In the genomic region with DNA sequence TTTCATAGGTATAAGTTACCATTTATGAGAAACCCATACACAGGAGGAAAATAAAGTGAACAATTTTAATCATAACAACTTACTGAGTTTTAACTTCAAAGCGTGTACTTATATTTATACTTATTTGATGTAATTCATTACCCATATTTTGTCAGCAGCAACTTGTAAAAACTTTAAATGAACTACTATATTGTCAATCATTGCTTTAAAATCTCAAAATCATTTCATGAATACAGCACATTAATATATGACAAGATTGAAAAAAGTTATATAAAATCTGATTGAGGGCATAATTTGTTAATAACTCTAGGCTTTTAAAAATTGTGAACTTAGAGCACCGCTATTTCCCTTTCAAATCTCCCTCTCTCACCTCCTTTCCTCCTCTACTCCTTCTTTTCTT, we compare ENCODE assay signal across 36 cellular contexts.
"Had no signal": no experiment of that assay in that cellular context is flagged by ENCODE, and none has a peak within 500 bp of the region (broad histone marks: within the 10 kb centered on the region; RNA-seq: fewer than 3 reads in every experiment).

No MANE protein-coding gene starts in this region.

- FAIRE-seq: TTC549 had no signal

- H3K4me3 Mint-ChIP-seq: activated B cell treated with CpG ODN at 0.5 μM for 24 hours; activated CD4-positive, alpha-beta memory T cell treated with anti-CD3 and anti-CD28 coated beads, Interleukin-2, amount 10 ng/mL, durations not matched to agents 7 days and 5 days; activated CD4-positive, alpha-beta T cell treated with anti-CD3 and anti-CD28 coated beads, Interleukin-2, amount 10 ng/mL, durations not matched to agents 24 days and 14 days; activated CD8-positive, alpha-beta memory T cell treated with anti-CD3 and anti-CD28 coated beads, Interleukin-2, amount 10 ng/mL, durations not matched to agents 7 days and 5 days; activated CD8-positive, alpha-beta T cell treated with anti-CD3 and anti-CD28 coated beads, Interleukin-2, amount 10 ng/mL, durations not matched to agents 7 days and 5 days; activated naive CD4-positive, alpha-beta T cell treated with anti-CD3 and anti-CD28 coated beads, Interleukin-2, amount 10 ng/mL, durations not matched to agents 7 days and 5 days; activated naive CD4-positive, alpha-beta T cell treated with anti-CD3 and anti-CD28 coated beads, Interleukin-2, amount 50 U/mL, for 24 hours; activated naive CD8-positive, alpha-beta T cell; activated naive CD8-positive, alpha-beta T cell treated with anti-CD3 and anti-CD28 coated beads, Interleukin-2, amount 10 ng/mL, durations not matched to agents 7 days and 5 days; activated naive CD8-positive, alpha-beta T cell treated with anti-CD3 and anti-CD28 coated beads, Interleukin-2, amount 50 U/mL, for 24 hours; activated T-cell treated with anti-CD3 and anti-CD28 coated beads, Interleukin-2, amount 50 U/mL, for 24 hours; brain; central memory CD8-positive, alpha-beta T cell; T-helper 1 cell treated with Interleukin-12 subunit alpha and Interleukin-12 subunit beta and Interleukin-4 antibody, amounts not matched to agents 30 μg/mL and 1 μg/mL, for 36 hours; T-helper 2 cell treated with Interferon-gamma antibody and Interleukin-4, amounts not matched to agents 5 μg/mL and 100 μg/mL, for 36 hours had no signal

- H3K4me3 ChIP-seq: ascending aorta, cardiac muscle cell had no signal

- H3K9me3 Mint-ChIP-seq: activated B cell treated with CpG ODN at 0.5 μM for 24 hours; activated CD4-positive, alpha-beta memory T cell treated with anti-CD3 and anti-CD28 coated beads, Interleukin-2, amount 10 ng/mL, durations not matched to agents 7 days and 5 days; activated CD4-positive, alpha-beta T cell treated with anti-CD3 and anti-CD28 coated beads, Interleukin-2, amount 10 ng/mL, durations not matched to agents 24 days and 14 days; activated naive CD4-positive, alpha-beta T cell treated with anti-CD3 and anti-CD28 coated beads, Interleukin-2, amount 10 ng/mL, durations not matched to agents 7 days and 5 days; activated naive CD4-positive, alpha-beta T cell treated with anti-CD3 and anti-CD28 coated beads, Interleukin-2, amount 50 U/mL, for 24 hours; activated naive CD8-positive, alpha-beta T cell treated with anti-CD3 and anti-CD28 coated beads, Interleukin-2, amount 10 ng/mL, durations not matched to agents 7 days and 5 days; activated naive CD8-positive, alpha-beta T cell treated with anti-CD3 and anti-CD28 coated beads, Interleukin-2, amount 50 U/mL, for 24 hours; activated T-cell treated with anti-CD3 and anti-CD28 coated beads, Interleukin-2, amount 50 U/mL, for 24 hours; activated T-helper 2 cell treated with anti-CD3 and anti-CD28 coated beads, Interferon-gamma antibody, Interleukin-2, Interleukin-4, amounts not matched to agents 10 μg/mL and 5 μg/mL and 100 μg/mL, durations not matched to agents 14 hours and 24 hours and 36 hours; brain; central memory CD8-positive, alpha-beta T cell; T-helper 1 cell treated with Interleukin-12 subunit alpha and Interleukin-12 subunit beta and Interleukin-4 antibody, amounts not matched to agents 30 μg/mL and 1 μg/mL, for 36 hours; T-helper 2 cell treated with Interferon-gamma antibody and Interleukin-4, amounts not matched to agents 5 μg/mL and 100 μg/mL, for 36 hours had no signal

- H3K27ac ChIP-seq: ascending aorta had no signal

- DNase-seq: activated B cell treated with CpG ODN at 0.5 μM for 24 hours; activated CD4-positive, alpha-beta memory T cell treated with anti-CD3 and anti-CD28 coated beads, Interleukin-2, amount 10 ng/mL, durations not matched to agents 7 days and 5 days; activated CD4-positive, alpha-beta T cell treated with anti-CD3 and anti-CD28 coated beads for 4 hours; activated CD4-positive, alpha-beta T cell treated with anti-CD3 and anti-CD28 coated beads, Interleukin-2, amount 10 ng/mL, durations not matched to agents 24 days and 14 days; activated CD4-positive, alpha-beta T cell treated with anti-CD3 and anti-CD28 coated beads, Interleukin-2, amount 50 U/mL, for 1 hour; activated CD4-positive, alpha-beta T cell treated with anti-CD3 and anti-CD28 coated beads, Interleukin-2, amount 50 U/mL, for 48 hours; activated CD4-positive, CD25-positive, alpha-beta regulatory T cell treated with anti-CD3 and anti-CD28 coated beads, Interleukin-2, amount 50 U/mL, for 72 hours; activated CD8-positive, alpha-beta memory T cell treated with anti-CD3 and anti-CD28 coated beads for 24 hours; activated CD8-positive, alpha-beta memory T cell treated with anti-CD3 and anti-CD28 coated beads, Interleukin-2, amount 10 ng/mL, durations not matched to agents 7 days and 5 days; activated CD8-positive, alpha-beta memory T cell treated with anti-CD3 and anti-CD28 coated beads, Interleukin-2, amount 50 U/mL, for 48 hours; activated CD8-positive, alpha-beta T cell treated with anti-CD3 and anti-CD28 coated beads, Interleukin-2, amount 10 ng/mL, durations not matched to agents 7 days and 5 days; activated effector memory CD4-positive, alpha-beta T cell treated with Interleukin-2 at 50 U/mL for 16 hours; activated gamma-delta T cell; activated naive CD4-positive, alpha-beta T cell treated with anti-CD3 and anti-CD28 coated beads, Interleukin-2, amount 10 ng/mL, durations not matched to agents 7 days and 5 days; activated naive CD4-positive, alpha-beta T cell treated with Interleukin-2 at 50 U/mL for 16 hours; activated naive CD8-positive, alpha-beta T cell treated with anti-CD3 and anti-CD28 coated beads, Interleukin-2, amount 10 ng/mL, durations not matched to agents 7 days and 5 days; activated naive CD8-positive, alpha-beta T cell treated with anti-CD3 and anti-CD28 coated beads, Interleukin-2, amount 50 U/mL, for 24 hours; activated T-cell treated with anti-CD3 and anti-CD28 coated beads, Interleukin-2, amount 50 U/mL, for 24 hours; activated T-cell treated with anti-CD3 and anti-CD28 coated beads, Interleukin-2, amount 50 U/mL, for 48 hours; amygdala; anterior cingulate cortex; caudate nucleus; cerebellar nuclear complex; T-helper 1 cell; T-helper 2 cell; T-helper 9 cell had no signal

- H3K36me3 Mint-ChIP-seq: activated CD8-positive, alpha-beta memory T cell treated with anti-CD3 and anti-CD28 coated beads, Interleukin-2, amount 10 ng/mL, durations not matched to agents 7 days and 5 days; activated naive CD4-positive, alpha-beta T cell treated with anti-CD3 and anti-CD28 coated beads, Interleukin-2, amount 10 ng/mL, durations not matched to agents 7 days and 5 days; activated naive CD4-positive, alpha-beta T cell treated with anti-CD3 and anti-CD28 coated beads, Interleukin-2, amount 50 U/mL, for 24 hours; activated naive CD8-positive, alpha-beta T cell; activated naive CD8-positive, alpha-beta T cell treated with anti-CD3 and anti-CD28 coated beads, Interleukin-2, amount 10 ng/mL, durations not matched to agents 7 days and 5 days; brain had no signal

- H3K9me3 ChIP-seq: ascending aorta had no signal

- H3K27me3 Mint-ChIP-seq: activated B cell treated with CpG ODN at 0.5 μM for 24 hours; activated naive CD8-positive, alpha-beta T cell; brain had no signal

- ATAC-seq: activated CD8-positive, alpha-beta memory T cell treated with anti-CD3 and anti-CD28 coated beads, Interleukin-2, amount 10 ng/mL, durations not matched to agents 7 days and 5 days; activated CD8-positive, alpha-beta T cell treated with anti-CD3 and anti-CD28 coated beads, Interleukin-2, amount 10 ng/mL, durations not matched to agents 7 days and 5 days; activated naive CD8-positive, alpha-beta T cell treated with anti-CD3 and anti-CD28 coated beads, Interleukin-2, amount 50 U/mL, for 24 hours had no signal

- H3K27ac Mint-ChIP-seq: activated B cell treated with CpG ODN at 0.5 μM for 24 hours; activated CD4-positive, alpha-beta memory T cell treated with anti-CD3 and anti-CD28 coated beads, Interleukin-2, amount 10 ng/mL, durations not matched to agents 7 days and 5 days; activated CD4-positive, alpha-beta T cell treated with anti-CD3 and anti-CD28 coated beads, Interleukin-2, amount 10 ng/mL, durations not matched to agents 24 days and 14 days; activated CD8-positive, alpha-beta memory T cell treated with anti-CD3 and anti-CD28 coated beads, Interleukin-2, amount 10 ng/mL, durations not matched to agents 7 days and 5 days; activated CD8-positive, alpha-beta T cell treated with anti-CD3 and anti-CD28 coated beads, Interleukin-2, amount 10 ng/mL, durations not matched to agents 7 days and 5 days; activated naive CD4-positive, alpha-beta T cell treated with anti-CD3 and anti-CD28 coated beads, Interleukin-2, amount 10 ng/mL, durations not matched to agents 7 days and 5 days; activated naive CD4-positive, alpha-beta T cell treated with anti-CD3 and anti-CD28 coated beads, Interleukin-2, amount 50 U/mL, for 24 hours; activated naive CD8-positive, alpha-beta T cell; activated naive CD8-positive, alpha-beta T cell treated with anti-CD3 and anti-CD28 coated beads, Interleukin-2, amount 10 ng/mL, durations not matched to agents 7 days and 5 days; activated naive CD8-positive, alpha-beta T cell treated with anti-CD3 and anti-CD28 coated beads, Interleukin-2, amount 50 U/mL, for 24 hours; activated T-cell treated with anti-CD3 and anti-CD28 coated beads, Interleukin-2, amount 50 U/mL, for 24 hours; activated T-helper 2 cell treated with anti-CD3 and anti-CD28 coated beads, Interferon-gamma antibody, Interleukin-2, Interleukin-4, amounts not matched to agents 10 μg/mL and 5 μg/mL and 100 μg/mL, durations not matched to agents 14 hours and 24 hours and 36 hours; T-helper 1 cell treated with Interleukin-12 subunit alpha and Interleukin-12 subunit beta and Interleukin-4 antibody, amounts not matched to agents 30 μg/mL and 1 μg/mL, for 36 hours; T-helper 2 cell treated with Interferon-gamma antibody and Interleukin-4, amounts not matched to agents 5 μg/mL and 100 μg/mL, for 36 hours had no signal

- H3K36me3 ChIP-seq: ascending aorta, cardiac muscle cell had no signal

- H3K27me3 ChIP-seq: ascending aorta, cardiac muscle cell had no signal

- H3K4me1 Mint-ChIP-seq: activated B cell treated with CpG ODN at 0.5 μM for 24 hours; activated CD4-positive, alpha-beta memory T cell treated with anti-CD3 and anti-CD28 coated beads, Interleukin-2, amount 10 ng/mL, durations not matched to agents 7 days and 5 days; activated CD4-positive, alpha-beta T cell treated with anti-CD3 and anti-CD28 coated beads, Interleukin-2, amount 10 ng/mL, durations not matched to agents 24 days and 14 days; activated CD8-positive, alpha-beta memory T cell treated with anti-CD3 and anti-CD28 coated beads, Interleukin-2, amount 10 ng/mL, durations not matched to agents 7 days and 5 days; activated naive CD4-positive, alpha-beta T cell treated with anti-CD3 and anti-CD28 coated beads, Interleukin-2, amount 10 ng/mL, durations not matched to agents 7 days and 5 days; activated naive CD4-positive, alpha-beta T cell treated with anti-CD3 and anti-CD28 coated beads, Interleukin-2, amount 50 U/mL, for 24 hours; activated naive CD8-positive, alpha-beta T cell treated with anti-CD3 and anti-CD28 coated beads, Interleukin-2, amount 10 ng/mL, durations not matched to agents 7 days and 5 days; central memory CD8-positive, alpha-beta T cell had no signal
